In the genomic region with DNA sequence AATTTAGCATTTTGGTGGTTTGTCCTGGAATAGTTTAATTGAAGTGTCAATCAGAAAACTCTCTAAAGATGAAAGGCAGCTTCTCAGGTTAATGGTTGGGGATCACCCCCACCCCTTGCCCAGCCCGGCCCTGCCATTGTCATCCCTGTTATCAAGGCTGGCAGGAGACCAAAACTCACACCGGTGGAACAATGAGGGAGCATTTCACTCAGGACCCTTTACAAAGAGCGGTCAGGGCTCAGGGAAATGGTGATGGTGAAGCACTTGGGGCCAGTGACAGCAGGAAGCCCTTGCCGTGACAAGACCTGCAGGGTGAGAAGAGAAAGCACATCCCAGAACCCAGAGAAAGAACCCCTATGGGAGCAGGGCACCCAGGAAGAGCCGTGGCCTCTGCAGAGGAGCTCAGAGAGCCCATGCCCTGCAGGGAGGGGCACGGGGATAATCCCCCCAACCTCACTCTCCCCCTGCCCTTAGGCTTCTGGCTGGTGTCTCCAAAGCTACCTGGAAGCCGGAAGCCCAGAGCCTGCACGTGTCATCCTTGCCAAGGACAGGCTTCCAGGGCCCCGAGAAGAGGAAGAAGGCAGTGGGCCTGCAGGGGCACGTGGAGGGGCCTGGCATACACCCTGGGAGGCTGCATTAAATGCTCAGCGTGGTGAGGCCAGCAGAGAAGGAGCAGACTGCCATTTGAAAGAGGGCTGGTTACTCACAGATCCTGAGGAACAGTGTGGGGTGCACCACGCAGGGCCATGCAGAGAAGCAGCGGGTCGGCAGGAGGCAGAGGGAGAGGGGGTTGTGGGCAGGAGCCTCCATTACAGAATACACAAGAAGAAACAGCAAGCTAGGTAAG, we compare ENCODE assay signal across 16 cellular contexts.
DNase-seq lines count a peak whose midpoint lies in the region; ATAC-seq and TF ChIP-seq lines count a peak whose summit lies in the region.
"Had no signal": no experiment of that assay in that cellular context is flagged by ENCODE, and none has a peak within 500 bp of the region (broad histone marks: within the 10 kb centered on the region; RNA-seq: fewer than 3 reads in every experiment).

No MANE protein-coding gene starts in this region.

- H3K4me1 Mint-ChIP-seq in GM23338: peaks cover 20% of the 10 kb centered on the region
- H3K4me1 Mint-ChIP-seq in endodermal cell: peaks cover 18% of the 10 kb centered on the region

- H3K27ac Mint-ChIP-seq in GM23338 (no peak overlapping the region; the same call in 1 of the 2 replicates), endodermal cell (no peak overlapping the region)
- H3K27ac Mint-ChIP-seq: HFFc6 had no signal

- H3K27me3 Mint-ChIP-seq in GM23338 (ENCODE audit: insufficient read depth, low read depth, poor library complexity) (peaks cover 10% of the 10 kb centered on the region), endodermal cell (ENCODE audit: insufficient read depth) (peaks cover 93% of the 10 kb centered on the region)

- H3K36me3 ChIP-seq in GM23338 (ENCODE audit: insufficient read depth) (no peaks in the 10 kb centered on the region), endodermal cell (ENCODE audit: control insufficient read depth, insufficient read depth, low read length) (no peaks in the 10 kb centered on the region)

- no peak; the same call in 2 of the 3 replicates for ATAC-seq in GM23338
- ATAC-seq in GM18517 (IDR thresholded peaks at IDR 0.05; ENCODE audit: unreplicated experiment): no peak
- ATAC-seq: PC-3 had no signal

- 0 out of 2 replicates have a peak overlapping the region, but pooled peaks have one; percentile 10 for H2AFZ ChIP-seq in GM23338
- H2AFZ ChIP-seq: GM23248 had no signal

- peak; percentile 88 for DNase-seq in COR-L47 (lab: John Stamatoyannopoulos, UW)
- DNase-seq in GM23338 (ENCODE audit: low spot score): no peak
- peak; percentile 24 for DNase-seq in NCI-H2029 treated with DMSO at 0.1 percent for 48 hours (lab: John Stamatoyannopoulos, UW)
- peak; percentile 71 for DNase-seq in endodermal cell
- no peak for DNase-seq in ureter (ENCODE audit: low spot score)
- DNase-seq in cerebellar cortex (ENCODE audit: low spot score): no peak
- DNase-seq in HK-2 (ENCODE audit: unreplicated experiment): no peak
- DNase-seq: AML-193, DMS79 treated with DMSO at 0.1 percent for 48 hours, GM23248, HFFc6, KG1, NCI-H1048, NCI-H510A treated with DMSO at 0.1 percent for 48 hours, PC-3 had no signal

- no peak overlapping the region for H3K9ac ChIP-seq in endodermal cell (ENCODE audit: extremely low read depth, low read length, poor library complexity, severe bottlenecking)
- H3K9ac ChIP-seq: GM23248 had no signal

- H3K9me3 ChIP-seq in endodermal cell (ENCODE audit: control insufficient read depth, low read length): no peaks in the 10 kb centered on the region

- no peaks in the 10 kb centered on the region for H3K79me2 ChIP-seq in GM23338 (replicated peaks; ENCODE audit: insufficient read depth)

- TF ChIP-seq CTCF in GM23338 (conservative IDR thresholded peaks at IDR 0.05; ENCODE audit: low read depth in 2 of 2) (no peak), endodermal cell (conservative IDR thresholded peaks at IDR 0.05) (no peak)

- 44 to 53% methylated on average over 3 to 14 of the region's 14 CpGs for WGBS in endodermal cell (ENCODE audit: insufficient coverage in 1 of 2, insufficient read length in 1 of 2), 2 experiments

- H3K27ac ChIP-seq in GM23338 (ENCODE audit: low read depth) (no peak overlapping the region), endodermal cell (ENCODE audit: low read depth, low read length) (no peak overlapping the region)
- H3K27ac ChIP-seq: GM23248 had no signal

- H3K36me3 Mint-ChIP-seq in GM23338 (ENCODE audit: low read depth) (no peaks in the 10 kb centered on the region), endodermal cell (ENCODE audit: low read depth) (no peaks in the 10 kb centered on the region)

- H3K4me1 ChIP-seq in GM23338 (ENCODE audit: insufficient read depth) (no peaks in the 10 kb centered on the region), endodermal cell (ENCODE audit: control insufficient read depth, insufficient read depth, low read length) (no peaks in the 10 kb centered on the region)

- H3K4me2 ChIP-seq in GM23338: no peak overlapping the region

- no peaks in the 10 kb centered on the region for H3F3A ChIP-seq in GM23338 (replicated peaks; ENCODE audit: low read depth)

- no peaks in the 10 kb centered on the region for H3K9me2 ChIP-seq in GM23338 (ENCODE audit: insufficient read depth)

- no peaks in the 10 kb centered on the region for H3K27me3 ChIP-seq in GM23338 (ENCODE audit: insufficient read depth)
- H3K27me3 ChIP-seq in endodermal cell (ENCODE audit: control insufficient read depth, insufficient read depth, low read length, poor library complexity, severe bottlenecking): peaks cover 43% of the 10 kb centered on the region

- H3K4me3 ChIP-seq in GM23338 (no peak overlapping the region), endodermal cell (ENCODE audit: low read length) (no peak overlapping the region)
- H3K4me3 ChIP-seq: GM23248 had no signal

- H3K4me3 Mint-ChIP-seq in GM23338: no peak overlapping the region
- H3K4me3 Mint-ChIP-seq in endodermal cell: no peak overlapping the region
- H3K4me3 Mint-ChIP-seq: HFFc6 had no signal

- no peaks in the 10 kb centered on the region for H4K20me1 ChIP-seq in GM23338 (replicated peaks; ENCODE audit: insufficient read depth)

- H3K9me3 Mint-ChIP-seq in GM23338 (no peaks in the 10 kb centered on the region), endodermal cell (no peaks in the 10 kb centered on the region)
- H3K9me3 Mint-ChIP-seq: HFFc6 had no signal

TF ChIP-seq in GM23338, 12 proteins besides CTCF, POLR2A, EP300 and RAD21:
- TF ChIP-seq JUNB (IDR thresholded peaks at IDR 0.05; ENCODE audit: unreplicated experiment): no peak
- TF ChIP-seq STAT1 (IDR thresholded peaks at IDR 0.05; ENCODE audit: unreplicated experiment): no peak
- no peak for TF ChIP-seq CREB1 (CRISPR knock-in tag; IDR thresholded peaks at IDR 0.05; ENCODE audit: low read depth)
- TF ChIP-seq, protein P1, sequence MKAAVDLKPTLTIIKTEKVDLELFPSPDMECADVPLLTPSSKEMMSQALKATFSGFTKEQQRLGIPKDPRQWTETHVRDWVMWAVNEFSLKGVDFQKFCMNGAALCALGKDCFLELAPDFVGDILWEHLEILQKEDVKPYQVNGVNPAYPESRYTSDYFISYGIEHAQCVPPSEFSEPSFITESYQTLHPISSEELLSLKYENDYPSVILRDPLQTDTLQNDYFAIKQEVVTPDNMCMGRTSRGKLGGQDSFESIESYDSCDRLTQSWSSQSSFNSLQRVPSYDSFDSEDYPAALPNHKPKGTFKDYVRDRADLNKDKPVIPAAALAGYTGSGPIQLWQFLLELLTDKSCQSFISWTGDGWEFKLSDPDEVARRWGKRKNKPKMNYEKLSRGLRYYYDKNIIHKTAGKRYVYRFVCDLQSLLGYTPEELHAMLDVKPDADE (IDR thresholded peaks at IDR 0.05): no peak
- no peak for TF ChIP-seq POLR2AphosphoS5 (IDR thresholded peaks at IDR 0.05; ENCODE audit: low read depth)
- no peak for TF ChIP-seq ZNF331 (CRISPR knock-in tag; IDR thresholded peaks at IDR 0.05; ENCODE audit: low read depth)
- no peak for TF ChIP-seq ZNF114 (CRISPR knock-in tag; IDR thresholded peaks at IDR 0.05)
- no peak for TF ChIP-seq NANOG (IDR thresholded peaks at IDR 0.05; ENCODE audit: borderline replicate concordance)
- TF ChIP-seq EZH2phosphoT487 (IDR thresholded peaks at IDR 0.05; ENCODE audit: unreplicated experiment): no peak
- TF ChIP-seq EZH2 (IDR thresholded peaks at IDR 0.05; ENCODE audit: low read depth, unreplicated experiment): no peak

Comparison
In these comparisons a context has a peak if more than half of its experiments do, and no peak if none do; other contexts are left out.
1. DNase-seq: peak in COR-L47 (single experiment), NCI-H2029 treated with DMSO at 0.1 percent for 48 hours (single experiment) and endodermal cell (single experiment); none in GM23338 (single experiment), ureter (single experiment), cerebellar cortex (single experiment) and HK-2 (single experiment).